In the genomic region with DNA sequence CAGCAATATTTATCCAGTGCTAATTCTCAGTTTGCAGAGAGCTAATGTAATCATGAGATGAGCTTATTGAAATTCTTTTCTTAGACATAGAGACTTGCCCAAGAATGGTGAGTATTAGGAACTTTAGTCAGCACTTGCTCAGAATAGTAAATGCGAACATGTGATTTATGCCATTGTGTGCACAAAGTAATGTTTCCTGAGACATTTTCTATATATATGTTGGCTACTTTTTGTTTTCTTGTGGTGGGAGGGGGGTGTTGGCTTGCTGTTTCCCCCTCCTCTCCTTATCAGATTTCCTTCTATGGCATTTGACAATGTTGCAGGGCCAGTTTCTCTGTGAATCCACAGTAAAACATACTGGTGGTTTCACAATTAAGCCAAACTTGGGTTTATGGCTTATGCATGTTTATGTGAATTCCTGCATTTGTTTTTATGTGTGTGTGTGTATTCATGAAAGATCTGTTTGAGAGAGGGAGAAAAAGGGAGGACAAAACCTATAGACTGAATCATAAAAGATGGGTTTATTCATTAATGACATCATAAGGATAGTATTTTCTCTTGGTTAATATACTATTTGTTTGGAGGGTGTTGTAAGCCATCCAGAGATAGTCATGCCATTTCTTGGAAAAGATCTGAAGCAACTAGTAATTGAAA, we compare ENCODE assay signal across 9 cellular contexts. TPM values are rescaled to one million over a fixed set of nuclear protein-coding genes. Genes with fewer than 3 reads are reported as not detected.
A peak's percentile ranks its signal among the peaks of the same experiment; 100 is the strongest.
DNase-seq lines count a peak whose midpoint lies in the region; ATAC-seq and TF ChIP-seq lines count a peak whose summit lies in the region.
"Had no signal": no experiment of that assay in that cellular context is flagged by ENCODE, and none has a peak within 500 bp of the region (broad histone marks: within the 10 kb centered on the region; RNA-seq: fewer than 3 reads in every experiment).

No MANE protein-coding gene starts in this region.

- H3K9me3 Mint-ChIP-seq in activated CD4-positive, alpha-beta T cell treated with anti-CD3 and anti-CD28 coated beads for 36 hours (ENCODE audit: low read depth): no peaks in the 10 kb centered on the region
- H3K9me3 Mint-ChIP-seq in activated B cell treated with CpG ODN at 0.5 μM for 24 hours: peaks cover 4% of the 10 kb centered on the region
- no peaks in the 10 kb centered on the region for H3K9me3 Mint-ChIP-seq in glutamatergic neuron (ENCODE audit: unreplicated experiment)

- DNase-seq in activated CD4-positive, alpha-beta T cell treated with anti-CD3 and anti-CD28 coated beads for 36 hours: no peak
- DNase-seq in activated CD4-positive, alpha-beta T cell treated with anti-CD3 and anti-CD28 coated beads, Interleukin-2, amount 50 U/mL, for 48 hours: no peak
- DNase-seq in activated B cell treated with CpG ODN at 0.5 μM for 24 hours (no peak), iris pigment epithelial cell (ENCODE audit: low read depth) (peak; percentile 72), thoracic aorta (ENCODE audit: low spot score) (no peak), activated gamma-delta T cell treated with Interleukin-2 at 50 U/mL for 16 hours (no peak), glutamatergic neuron (no peak)
- DNase-seq: left cardiac atrium had no signal

- no peak for TF ChIP-seq CTCF in activated B cell treated with CpG ODN at 0.5 μM for 24 hours (IDR thresholded peaks at IDR 0.05)
- no peak for TF ChIP-seq CTCF in thoracic aorta (IDR thresholded peaks at IDR 0.05)
- no peak for TF ChIP-seq CTCF in glutamatergic neuron (IDR thresholded peaks at IDR 0.05; ENCODE audit: partially characterized antibody, unreplicated experiment)

- H3K9me3 ChIP-seq in thoracic aorta: peaks cover 5% of the 10 kb centered on the region

- no peaks in the 10 kb centered on the region for H3K36me3 ChIP-seq in thoracic aorta

- H3K27me3 Mint-ChIP-seq in activated CD4-positive, alpha-beta T cell treated with anti-CD3 and anti-CD28 coated beads for 36 hours: no peaks in the 10 kb centered on the region
- H3K27me3 Mint-ChIP-seq in activated B cell treated with CpG ODN at 0.5 μM for 24 hours (no peaks in the 10 kb centered on the region), glutamatergic neuron (ENCODE audit: unreplicated experiment) (no peaks in the 10 kb centered on the region)

- H3K27ac ChIP-seq in thoracic aorta: peak overlapping the region; percentile 32 to 66

- peak overlapping the region; percentile 41 for H3K4me3 Mint-ChIP-seq in activated CD4-positive, alpha-beta T cell treated with anti-CD3 and anti-CD28 coated beads for 36 hours
- no peak overlapping the region for H3K4me3 Mint-ChIP-seq in activated B cell treated with CpG ODN at 0.5 μM for 24 hours
- H3K4me3 Mint-ChIP-seq in glutamatergic neuron (ENCODE audit: unreplicated experiment): no peak overlapping the region

- CTCF ChIA-PET in activated CD4-positive, alpha-beta T cell treated with anti-CD3 and anti-CD28 coated beads for 36 hours (lab: Charles Lee): interaction anchor here (1.0 to 3.0 kb wide), 14 partner anchors 8 to 307 kb away, joined by 3 to 10 read pairs (median 6); no protein-coding TSS in a partner anchor
- CTCF ChIA-PET in activated B cell treated with CpG ODN at 0.5 μM for 24 hours (lab: Charles Lee): interaction anchor here (1.1 to 2.6 kb wide), 3 partner anchors 14 to 36 kb away, joined by 3 to 8 read pairs (median 5); partner anchors contain the start of gene ARID5B

- H3K27ac Mint-ChIP-seq in activated CD4-positive, alpha-beta T cell treated with anti-CD3 and anti-CD28 coated beads for 36 hours: peak overlapping the region; percentile 92
- H3K27ac Mint-ChIP-seq in activated B cell treated with CpG ODN at 0.5 μM for 24 hours: peak overlapping the region; percentile 84
- H3K27ac Mint-ChIP-seq in glutamatergic neuron (ENCODE audit: unreplicated experiment): no peak overlapping the region

- peak; percentile 62 for ATAC-seq in activated CD4-positive, alpha-beta T cell treated with anti-CD3 and anti-CD28 coated beads for 36 hours
- ATAC-seq in activated B cell treated with CpG ODN at 0.5 μM for 24 hours (ENCODE audit: low read depth) (no peak), thoracic aorta (ENCODE audit: insufficient number of reproducible peaks, low FRiP score, low read depth) (peak; percentile 21), HG02588 (IDR thresholded peaks at IDR 0.05; ENCODE audit: unreplicated experiment) (no peak)

- H3K27me3 ChIP-seq in thoracic aorta (replicated peaks; ENCODE audit: insufficient read depth): no peaks in the 10 kb centered on the region

- H3K4me1 ChIP-seq in thoracic aorta (ENCODE audit: control insufficient read depth in 1 of 2, low read depth in 2 of 2): peaks cover 53 to 60% of the 10 kb centered on the region in 2 donors

- POLR2A ChIA-PET in activated CD4-positive, alpha-beta T cell treated with anti-CD3 and anti-CD28 coated beads for 36 hours (lab: Charles Lee): interaction anchor here (0.7 to 4.1 kb wide), 15 partner anchors 32 to 249 kb away, joined by 3 to 62 read pairs (median 10); partner anchors contain the start of gene ARID5B
- POLR2A ChIA-PET in activated B cell treated with CpG ODN at 0.5 μM for 24 hours (lab: Charles Lee): interaction anchor here (0.6 to 10.3 kb wide), 12 partner anchors 13 to 307 kb away, joined by 3 to 256 read pairs (median 3); partner anchors contain the start of gene ARID5B

- H3K4me3 ChIP-seq in thoracic aorta: peak overlapping the region; percentile 48

- peaks cover 94% of the 10 kb centered on the region for H3K4me1 Mint-ChIP-seq in activated CD4-positive, alpha-beta T cell treated with anti-CD3 and anti-CD28 coated beads for 36 hours
- H3K4me1 Mint-ChIP-seq in activated B cell treated with CpG ODN at 0.5 μM for 24 hours: peaks cover 87% of the 10 kb centered on the region
- no peaks in the 10 kb centered on the region for H3K4me1 Mint-ChIP-seq in glutamatergic neuron (ENCODE audit: low read depth, unreplicated experiment)

- intact Hi-C loops in activated CD4-positive, alpha-beta T cell treated with anti-CD3 and anti-CD28 coated beads for 36 hours (cut with DNase I, micrococcal nuclease): loop anchor here (1.0 kb wide), 4 partner anchors 33 to 246 kb away; no protein-coding TSS in a partner anchor
- intact Hi-C loops in activated B cell treated with CpG ODN at 0.5 μM for 24 hours (cut with micrococcal nuclease): no loop called here

- H3K36me3 Mint-ChIP-seq in activated CD4-positive, alpha-beta T cell treated with anti-CD3 and anti-CD28 coated beads for 36 hours (ENCODE audit: low read depth): peaks cover 64% of the 10 kb centered on the region
- H3K36me3 Mint-ChIP-seq in activated B cell treated with CpG ODN at 0.5 μM for 24 hours (ENCODE audit: low read depth) (peaks cover 54% of the 10 kb centered on the region), glutamatergic neuron (ENCODE audit: unreplicated experiment) (no peaks in the 10 kb centered on the region)

RNA-seq across cellular contexts. Expression of gene ARID5B, which starts 36.3 kb away (rescaled TPM):
- total RNA-seq in activated CD4-positive, alpha-beta T cell treated with anti-CD3 and anti-CD28 coated beads for 36 hours: 100 to 1,000 TPM in 1 of 2 experiments, 10 to 100 TPM in 1; 73.8 to 106 TPM
- total RNA-seq in activated B cell treated with CpG ODN at 0.5 μM for 24 hours: 67.4 and 76.8 TPM in 2 replicates
- total RNA-seq in thoracic aorta: 10 to 100 TPM; 60.7 to 80.4 TPM
- 1.1 TPM for total RNA-seq in glutamatergic neuron (ENCODE audit: unreplicated experiment)

Comparison
In these comparisons a context has a peak if more than half of its experiments do, and no peak if none do; other contexts are left out.
1. ATAC-seq: peak in activated CD4-positive, alpha-beta T cell treated with anti-CD3 and anti-CD28 coated beads for 36 hours (single experiment) and thoracic aorta (single experiment); none in activated B cell treated with CpG ODN at 0.5 μM for 24 hours (single experiment) and HG02588 (single experiment).
2. RNA of gene ARID5B, which starts 36.3 kb away (total RNA-seq): 73.8 to 106 TPM in activated CD4-positive, alpha-beta T cell treated with anti-CD3 and anti-CD28 coated beads for 36 hours, 60.7 to 80.4 TPM in thoracic aorta and 67.4 to 76.8 TPM in activated B cell treated with CpG ODN at 0.5 μM for 24 hours; 1.1 TPM in glutamatergic neuron (single experiment); every median in the first group is over 10 times any median in the second.